In the genomic region with DNA sequence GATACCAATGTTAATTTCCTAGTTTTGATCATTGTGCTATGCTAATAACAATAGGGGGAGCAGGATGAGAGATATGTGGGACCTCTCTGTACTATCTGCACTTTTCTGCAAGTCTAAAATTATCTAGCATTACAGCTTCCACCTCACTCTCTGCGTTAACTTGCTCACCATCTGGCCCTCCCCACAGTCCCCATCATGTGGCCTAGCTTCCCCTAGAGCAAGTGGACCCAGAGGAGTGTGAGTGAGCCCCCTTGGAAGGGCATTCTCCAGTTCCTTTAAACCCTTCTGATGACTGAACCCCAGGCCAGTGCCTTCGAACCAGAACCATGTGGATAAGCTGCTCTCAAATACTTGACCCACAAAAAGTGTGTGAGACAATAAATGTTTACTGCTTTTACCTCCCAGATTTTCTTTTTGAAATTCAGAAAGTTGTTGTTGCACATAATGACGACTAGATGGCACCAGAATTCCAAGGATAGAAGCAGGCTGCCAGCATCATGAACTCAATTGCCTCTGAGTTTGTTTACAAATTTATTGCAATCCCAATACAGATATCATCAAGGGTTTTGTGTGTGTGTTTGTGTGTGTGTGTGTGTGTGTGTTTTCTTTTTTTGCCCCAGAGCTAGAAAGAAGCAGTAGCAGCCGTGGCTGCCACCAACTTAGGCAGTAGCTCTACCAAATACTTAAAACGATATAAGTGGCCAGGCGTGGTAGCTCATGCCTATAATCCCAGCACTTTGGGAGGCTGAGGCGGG, we compare ENCODE assay signal across 2 cellular contexts.
TF ChIP-seq lines count a peak whose summit lies in the region.

No MANE protein-coding gene starts in this region.

TF ChIP-seq in IMR-90, 13 proteins besides CTCF, POLR2A, EP300 and RAD21:
- peak; percentile 91 for TF ChIP-seq SMC3 (IDR thresholded peaks at IDR 0.05; ENCODE audit: low read depth, low read length)
- TF ChIP-seq RCOR1 (IDR thresholded peaks at IDR 0.05; ENCODE audit: insufficient replicate concordance, low read length): no peak
TF ChIP-seq in IMR-90: peak in this region for 1.

TF ChIP-seq in H1, 55 proteins besides CTCF, POLR2A, EP300 and RAD21:
- TF ChIP-seq RXRA (IDR thresholded peaks at IDR 0.05; ENCODE audit: insufficient read depth, low read depth, low read length): no peak
- TF ChIP-seq CREB1 (IDR thresholded peaks at IDR 0.05): no peak
- TF ChIP-seq SUZ12 (IDR thresholded peaks at IDR 0.05; ENCODE audit: low read length): no peak
- TF ChIP-seq, protein P1, sequence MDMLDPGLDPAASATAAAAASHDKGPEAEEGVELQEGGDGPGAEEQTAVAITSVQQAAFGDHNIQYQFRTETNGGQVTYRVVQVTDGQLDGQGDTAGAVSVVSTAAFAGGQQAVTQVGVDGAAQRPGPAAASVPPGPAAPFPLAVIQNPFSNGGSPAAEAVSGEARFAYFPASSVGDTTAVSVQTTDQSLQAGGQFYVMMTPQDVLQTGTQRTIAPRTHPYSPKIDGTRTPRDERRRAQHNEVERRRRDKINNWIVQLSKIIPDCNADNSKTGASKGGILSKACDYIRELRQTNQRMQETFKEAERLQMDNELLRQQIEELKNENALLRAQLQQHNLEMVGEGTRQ (IDR thresholded peaks at IDR 0.05; ENCODE audit: low read length): no peak
- no peak for TF ChIP-seq EZH2 (IDR thresholded peaks at IDR 0.05; ENCODE audit: low read depth, low read length, severe bottlenecking)
- TF ChIP-seq, protein P2, sequence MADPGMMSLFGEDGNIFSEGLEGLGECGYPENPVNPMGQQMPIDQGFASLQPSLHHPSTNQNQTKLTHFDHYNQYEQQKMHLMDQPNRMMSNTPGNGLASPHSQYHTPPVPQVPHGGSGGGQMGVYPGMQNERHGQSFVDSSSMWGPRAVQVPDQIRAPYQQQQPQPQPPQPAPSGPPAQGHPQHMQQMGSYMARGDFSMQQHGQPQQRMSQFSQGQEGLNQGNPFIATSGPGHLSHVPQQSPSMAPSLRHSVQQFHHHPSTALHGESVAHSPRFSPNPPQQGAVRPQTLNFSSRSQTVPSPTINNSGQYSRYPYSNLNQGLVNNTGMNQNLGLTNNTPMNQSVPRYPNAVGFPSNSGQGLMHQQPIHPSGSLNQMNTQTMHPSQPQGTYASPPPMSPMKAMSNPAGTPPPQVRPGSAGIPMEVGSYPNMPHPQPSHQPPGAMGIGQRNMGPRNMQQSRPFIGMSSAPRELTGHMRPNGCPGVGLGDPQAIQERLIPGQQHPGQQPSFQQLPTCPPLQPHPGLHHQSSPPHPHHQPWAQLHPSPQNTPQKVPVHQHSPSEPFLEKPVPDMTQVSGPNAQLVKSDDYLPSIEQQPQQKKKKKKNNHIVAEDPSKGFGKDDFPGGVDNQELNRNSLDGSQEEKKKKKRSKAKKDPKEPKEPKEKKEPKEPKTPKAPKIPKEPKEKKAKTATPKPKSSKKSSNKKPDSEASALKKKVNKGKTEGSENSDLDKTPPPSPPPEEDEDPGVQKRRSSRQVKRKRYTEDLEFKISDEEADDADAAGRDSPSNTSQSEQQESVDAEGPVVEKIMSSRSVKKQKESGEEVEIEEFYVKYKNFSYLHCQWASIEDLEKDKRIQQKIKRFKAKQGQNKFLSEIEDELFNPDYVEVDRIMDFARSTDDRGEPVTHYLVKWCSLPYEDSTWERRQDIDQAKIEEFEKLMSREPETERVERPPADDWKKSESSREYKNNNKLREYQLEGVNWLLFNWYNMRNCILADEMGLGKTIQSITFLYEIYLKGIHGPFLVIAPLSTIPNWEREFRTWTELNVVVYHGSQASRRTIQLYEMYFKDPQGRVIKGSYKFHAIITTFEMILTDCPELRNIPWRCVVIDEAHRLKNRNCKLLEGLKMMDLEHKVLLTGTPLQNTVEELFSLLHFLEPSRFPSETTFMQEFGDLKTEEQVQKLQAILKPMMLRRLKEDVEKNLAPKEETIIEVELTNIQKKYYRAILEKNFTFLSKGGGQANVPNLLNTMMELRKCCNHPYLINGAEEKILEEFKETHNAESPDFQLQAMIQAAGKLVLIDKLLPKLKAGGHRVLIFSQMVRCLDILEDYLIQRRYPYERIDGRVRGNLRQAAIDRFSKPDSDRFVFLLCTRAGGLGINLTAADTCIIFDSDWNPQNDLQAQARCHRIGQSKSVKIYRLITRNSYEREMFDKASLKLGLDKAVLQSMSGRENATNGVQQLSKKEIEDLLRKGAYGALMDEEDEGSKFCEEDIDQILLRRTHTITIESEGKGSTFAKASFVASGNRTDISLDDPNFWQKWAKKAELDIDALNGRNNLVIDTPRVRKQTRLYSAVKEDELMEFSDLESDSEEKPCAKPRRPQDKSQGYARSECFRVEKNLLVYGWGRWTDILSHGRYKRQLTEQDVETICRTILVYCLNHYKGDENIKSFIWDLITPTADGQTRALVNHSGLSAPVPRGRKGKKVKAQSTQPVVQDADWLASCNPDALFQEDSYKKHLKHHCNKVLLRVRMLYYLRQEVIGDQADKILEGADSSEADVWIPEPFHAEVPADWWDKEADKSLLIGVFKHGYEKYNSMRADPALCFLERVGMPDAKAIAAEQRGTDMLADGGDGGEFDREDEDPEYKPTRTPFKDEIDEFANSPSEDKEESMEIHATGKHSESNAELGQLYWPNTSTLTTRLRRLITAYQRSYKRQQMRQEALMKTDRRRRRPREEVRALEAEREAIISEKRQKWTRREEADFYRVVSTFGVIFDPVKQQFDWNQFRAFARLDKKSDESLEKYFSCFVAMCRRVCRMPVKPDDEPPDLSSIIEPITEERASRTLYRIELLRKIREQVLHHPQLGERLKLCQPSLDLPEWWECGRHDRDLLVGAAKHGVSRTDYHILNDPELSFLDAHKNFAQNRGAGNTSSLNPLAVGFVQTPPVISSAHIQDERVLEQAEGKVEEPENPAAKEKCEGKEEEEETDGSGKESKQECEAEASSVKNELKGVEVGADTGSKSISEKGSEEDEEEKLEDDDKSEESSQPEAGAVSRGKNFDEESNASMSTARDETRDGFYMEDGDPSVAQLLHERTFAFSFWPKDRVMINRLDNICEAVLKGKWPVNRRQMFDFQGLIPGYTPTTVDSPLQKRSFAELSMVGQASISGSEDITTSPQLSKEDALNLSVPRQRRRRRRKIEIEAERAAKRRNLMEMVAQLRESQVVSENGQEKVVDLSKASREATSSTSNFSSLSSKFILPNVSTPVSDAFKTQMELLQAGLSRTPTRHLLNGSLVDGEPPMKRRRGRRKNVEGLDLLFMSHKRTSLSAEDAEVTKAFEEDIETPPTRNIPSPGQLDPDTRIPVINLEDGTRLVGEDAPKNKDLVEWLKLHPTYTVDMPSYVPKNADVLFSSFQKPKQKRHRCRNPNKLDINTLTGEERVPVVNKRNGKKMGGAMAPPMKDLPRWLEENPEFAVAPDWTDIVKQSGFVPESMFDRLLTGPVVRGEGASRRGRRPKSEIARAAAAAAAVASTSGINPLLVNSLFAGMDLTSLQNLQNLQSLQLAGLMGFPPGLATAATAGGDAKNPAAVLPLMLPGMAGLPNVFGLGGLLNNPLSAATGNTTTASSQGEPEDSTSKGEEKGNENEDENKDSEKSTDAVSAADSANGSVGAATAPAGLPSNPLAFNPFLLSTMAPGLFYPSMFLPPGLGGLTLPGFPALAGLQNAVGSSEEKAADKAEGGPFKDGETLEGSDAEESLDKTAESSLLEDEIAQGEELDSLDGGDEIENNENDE (IDR thresholded peaks at IDR 0.05; ENCODE audit: insufficient replicate concordance, low read length): no peak
- no peak for TF ChIP-seq POLR2AphosphoS5 (IDR thresholded peaks at IDR 0.05; ENCODE audit: low read depth, low read length)
- TF ChIP-seq SP2 (IDR thresholded peaks at IDR 0.05; ENCODE audit: low read length): no peak
- no peak for TF ChIP-seq TCF12 (IDR thresholded peaks at IDR 0.05; ENCODE audit: low read depth, low read length)
